27 cellular contexts compared by ENCODE assay signal in genomic region chr11:71146846-71147245, GRCh38.
"Had no signal": no experiment of that assay in that cellular context is flagged by ENCODE, and none has a peak within 500 bp of the region (broad histone marks: within the 10 kb centered on the region; RNA-seq: fewer than 3 reads in every experiment).

No MANE protein-coding gene starts in this region.

- H3K4me3 Mint-ChIP-seq: activated CD4-positive, alpha-beta T cell treated with anti-CD3 and anti-CD28 coated beads, Interleukin-2, amount 10 ng/mL, durations not matched to agents 24 days and 14 days; activated naive CD4-positive, alpha-beta T cell treated with anti-CD3 and anti-CD28 coated beads for 36 hours; activated T-cell treated with anti-CD3 and anti-CD28 coated beads, Interleukin-2, amount 50 U/mL, for 4 hours; activated T-helper 1 cell treated with anti-CD3 and anti-CD28 coated beads, Interleukin-12 subunit alpha, Interleukin-12 subunit beta, Interleukin-2, Interleukin-4 antibody, amounts not matched to agents 30 ng/mL and 10 ng/mL and 1 ng/mL, durations not matched to agents 14 hours and 24 hours and 36 hours; T-cell; T-helper 17 cell had no signal

- H3K27ac Mint-ChIP-seq: activated CD4-positive, alpha-beta T cell treated with anti-CD3 and anti-CD28 coated beads, Interleukin-2, amount 10 ng/mL, durations not matched to agents 24 days and 14 days; activated naive CD4-positive, alpha-beta T cell treated with anti-CD3 and anti-CD28 coated beads for 36 hours; activated naive CD4-positive, alpha-beta T cell treated with anti-CD3 and anti-CD28 coated beads, Interleukin-2, amount 50 U/mL, for 72 hours; activated T-helper 1 cell treated with anti-CD3 and anti-CD28 coated beads, Interleukin-12 subunit alpha, Interleukin-12 subunit beta, Interleukin-2, Interleukin-4 antibody, amounts not matched to agents 30 ng/mL and 10 ng/mL and 1 ng/mL, durations not matched to agents 14 hours and 24 hours and 36 hours; T-cell; T-helper 17 cell had no signal

- H3K4me3 ChIP-seq: adrenal gland, body of pancreas, breast epithelium, PC-9 had no signal

- H3K27me3 Mint-ChIP-seq: activated CD4-positive, alpha-beta T cell treated with anti-CD3 and anti-CD28 coated beads, Interleukin-2, amount 10 ng/mL, durations not matched to agents 24 days and 14 days had no signal

- H3K27ac ChIP-seq: adrenal gland, body of pancreas, breast epithelium, PC-9, RWPE1, WERI-Rb-1 had no signal

- ATAC-seq: activated naive CD4-positive, alpha-beta T cell treated with anti-CD3 and anti-CD28 coated beads, Interleukin-2, amount 50 U/mL, for 72 hours; activated T-cell treated with anti-CD3 and anti-CD28 coated beads, Interleukin-2, amount 50 U/mL, for 4 hours; Right ventricle myocardium inferior; SK-N-SH treated with all-trans-retinoic acid at 6 μM for 48 hours; T-cell; T-helper 17 cell had no signal

- H3K36me3 Mint-ChIP-seq: T-cell had no signal

- H3K9me3 Mint-ChIP-seq: activated CD4-positive, alpha-beta T cell treated with anti-CD3 and anti-CD28 coated beads, Interleukin-2, amount 10 ng/mL, durations not matched to agents 24 days and 14 days; activated naive CD4-positive, alpha-beta T cell treated with anti-CD3 and anti-CD28 coated beads for 36 hours; activated T-helper 1 cell treated with anti-CD3 and anti-CD28 coated beads, Interleukin-12 subunit alpha, Interleukin-12 subunit beta, Interleukin-2, Interleukin-4 antibody, amounts not matched to agents 30 ng/mL and 10 ng/mL and 1 ng/mL, durations not matched to agents 14 hours and 24 hours and 36 hours; T-cell had no signal

- H3K4me1 Mint-ChIP-seq: activated CD4-positive, alpha-beta T cell treated with anti-CD3 and anti-CD28 coated beads, Interleukin-2, amount 10 ng/mL, durations not matched to agents 24 days and 14 days; T-cell; T-helper 17 cell had no signal

- DNase-seq: activated CD4-positive, alpha-beta T cell treated with anti-CD3 and anti-CD28 coated beads, Interleukin-2, amount 10 ng/mL, durations not matched to agents 24 days and 14 days; activated CD4-positive, alpha-beta T cell treated with anti-CD3 and anti-CD28 coated beads, Interleukin-2, amount 50 U/mL, for 4 hours; activated CD8-positive, alpha-beta memory T cell treated with anti-CD3 and anti-CD28 coated beads, Interleukin-2, amount 50 U/mL, for 4 hours; activated gamma-delta T cell treated with Interleukin-2 at 50 U/mL for 16 hours; activated naive CD4-positive, alpha-beta T cell treated with anti-CD3 and anti-CD28 coated beads for 36 hours; activated T-cell treated with anti-CD3 and anti-CD28 coated beads for 4 hours; activated T-cell treated with anti-CD3 and anti-CD28 coated beads, Interleukin-2, amount 50 U/mL, for 4 hours; adrenal gland; body of pancreas; NCI-H1436 treated with DMSO at 0.1 percent for 48 hours; NCI-H1694 treated with DMSO at 0.1 percent for 48 hours; NCI-H2029; NCI-H345; NCI-H524 treated with DMSO at 0.1 percent for 48 hours; PC-9; SIG-M5; T-cell; T-helper 17 cell; WERI-Rb-1 had no signal

- H3K27me3 ChIP-seq: adrenal gland, body of pancreas, breast epithelium had no signal

- H2AFZ ChIP-seq: PC-9 had no signal

- H3K9me3 ChIP-seq: adrenal gland, body of pancreas, breast epithelium had no signal

- H3K4me1 ChIP-seq: adrenal gland, breast epithelium had no signal

- H3K36me3 ChIP-seq: adrenal gland, breast epithelium, WERI-Rb-1 had no signal

- FAIRE-seq: astrocyte, RCC 7860 had no signal

- H3K4me2 ChIP-seq: PC-9 had no signal
